ENCODE assay signal across 18 cellular contexts in the genomic region with DNA sequence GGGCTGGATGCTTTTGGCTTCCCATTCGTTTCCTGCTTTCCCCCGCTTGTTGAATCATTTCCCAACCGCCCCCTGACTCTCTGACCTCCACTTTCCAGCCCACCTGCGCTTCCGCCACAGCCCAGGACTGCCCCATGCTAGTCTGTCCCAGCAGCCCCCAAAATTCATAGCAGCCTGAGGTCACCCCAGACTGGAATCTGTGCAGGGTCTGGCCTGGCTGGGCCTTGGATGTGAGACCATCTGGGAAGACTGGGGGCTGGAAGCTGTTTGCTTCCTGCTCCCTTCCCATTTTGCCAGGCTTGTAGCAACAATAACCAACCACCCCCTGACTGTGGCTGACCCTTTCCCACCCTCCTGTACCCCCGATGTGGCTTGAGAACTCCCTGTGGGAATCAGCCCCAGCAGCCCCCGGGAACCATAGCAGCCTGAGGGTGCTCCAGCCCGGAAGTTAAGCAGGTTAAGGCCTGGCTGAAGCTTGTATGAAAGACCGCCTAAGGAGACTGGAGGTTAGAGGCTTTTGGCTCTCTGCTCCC.
DNase-seq lines count a peak whose midpoint lies in the region; ATAC-seq and TF ChIP-seq lines count a peak whose summit lies in the region.
"Had no signal": no experiment of that assay in that cellular context is flagged by ENCODE, and none has a peak within 500 bp of the region (broad histone marks: within the 10 kb centered on the region; RNA-seq: fewer than 3 reads in every experiment).

No MANE protein-coding gene starts in this region.

- in situ Hi-C loops in GM13977 (cut with MboI; ENCODE audit: low pct_unique_long_range_greater_than_20kb, low sequenced_read_pairs, unreplicated experiment) = no loop called here

- H3K36me3 Mint-ChIP-seq in osteocyte (ENCODE audit: unreplicated experiment) = no peaks in the 10 kb centered on the region
- H3K36me3 Mint-ChIP-seq in activated CD4-positive, alpha-beta T cell treated with anti-CD3 and anti-CD28 coated beads, Interleukin-2, amount 10 ng/mL, durations not matched to agents 7 days and 5 days (ENCODE audit: low read depth) = no peaks in the 10 kb centered on the region
- H3K36me3 Mint-ChIP-seq: CD4-positive, CD25-positive, alpha-beta regulatory T cell; CD8-positive, alpha-beta memory T cell had no signal

- H3K4me1 ChIP-seq in lung (ENCODE audit: control insufficient read depth in 2 of 2, insufficient read depth in 2 of 2, low read length in 2 of 2) = no peaks in the 10 kb centered on the region
- H3K4me1 ChIP-seq: BLaER1 treated with 17β-estradiol and CSF1 and Interleukin-3, amounts not matched to agents 10 nM and 100 nM had no signal

- no peaks in the 10 kb centered on the region for H3K27me3 Mint-ChIP-seq in osteocyte (ENCODE audit: unreplicated experiment)
- no peaks in the 10 kb centered on the region for H3K27me3 Mint-ChIP-seq in activated CD4-positive, alpha-beta T cell treated with anti-CD3 and anti-CD28 coated beads, Interleukin-2, amount 10 ng/mL, durations not matched to agents 7 days and 5 days
- H3K27me3 Mint-ChIP-seq: B cell; CD4-positive, CD25-positive, alpha-beta regulatory T cell; CD8-positive, alpha-beta memory T cell had no signal

- CTCF ChIA-PET in activated CD4-positive, alpha-beta T cell treated with anti-CD3 and anti-CD28 coated beads, Interleukin-2, amount 10 ng/mL, durations not matched to agents 7 days and 5 days (lab: Charles Lee) = no interaction called here

- H3K4me1 Mint-ChIP-seq in osteocyte (ENCODE audit: unreplicated experiment) = no peaks in the 10 kb centered on the region
- no peaks in the 10 kb centered on the region for H3K4me1 Mint-ChIP-seq in activated CD4-positive, alpha-beta T cell treated with anti-CD3 and anti-CD28 coated beads, Interleukin-2, amount 10 ng/mL, durations not matched to agents 7 days and 5 days
- H3K4me1 Mint-ChIP-seq: B cell; CD4-positive, CD25-positive, alpha-beta regulatory T cell; H9 had no signal

- no peak overlapping the region for H3K4me3 ChIP-seq in lung
- H3K4me3 ChIP-seq: BLaER1 treated with 17β-estradiol and CSF1 and Interleukin-3, amounts not matched to agents 10 nM and 100 nM had no signal

- peaks cover 0 to 56% of the 10 kb centered on the region in 2 donors for H3K9me3 ChIP-seq in lung (ENCODE audit: control insufficient read depth in 2 of 2, insufficient read depth in 1 of 2, low read length in 1 of 2)

- H3K4me3 Mint-ChIP-seq in osteocyte (ENCODE audit: unreplicated experiment) = no peak overlapping the region
- H3K4me3 Mint-ChIP-seq in activated CD4-positive, alpha-beta T cell treated with anti-CD3 and anti-CD28 coated beads, Interleukin-2, amount 10 ng/mL, durations not matched to agents 7 days and 5 days = no peak overlapping the region
- H3K4me3 Mint-ChIP-seq: B cell; CD4-positive, CD25-positive, alpha-beta regulatory T cell; CD8-positive, alpha-beta memory T cell; H9 had no signal

- ATAC-seq in lung (ENCODE audit: insufficient read depth, low FRiP score) (no peak), HG02840 (IDR thresholded peaks at IDR 0.05; ENCODE audit: low FRiP score, unreplicated experiment) (no peak)

- no peaks in the 10 kb centered on the region for H3K27me3 ChIP-seq in lung (ENCODE audit: control insufficient read depth, insufficient read depth)
- H3K27me3 ChIP-seq: BLaER1 treated with 17β-estradiol and CSF1 and Interleukin-3, amounts not matched to agents 10 nM and 100 nM had no signal

- WGBS in lung, 2 donors = 87 to 91% methylated on average over 9 of the region's 9 CpGs

- no peak for TF ChIP-seq CTCF in GM13977 (IDR thresholded peaks at IDR 0.05; ENCODE audit: extremely low read depth, insufficient read depth, missing control alignments)
- TF ChIP-seq CTCF in lung (IDR thresholded peaks at IDR 0.05; ENCODE audit: control extremely low read depth, extremely low read depth) = no peak
- no peak for TF ChIP-seq CTCF in osteocyte (IDR thresholded peaks at IDR 0.05)
- no peak for TF ChIP-seq CTCF in GM20000 (IDR thresholded peaks at IDR 0.05; ENCODE audit: extremely low read depth, missing control alignments)

- H3K27ac ChIP-seq in lung (ENCODE audit: low read depth in 1 of 2, low read length in 1 of 2) = no peak overlapping the region
- H3K27ac ChIP-seq: BLaER1 treated with 17β-estradiol and CSF1 and Interleukin-3, amounts not matched to agents 10 nM and 100 nM had no signal

- no peak overlapping the region for H3K27ac Mint-ChIP-seq in osteocyte (ENCODE audit: unreplicated experiment)
- H3K27ac Mint-ChIP-seq in activated CD4-positive, alpha-beta T cell treated with anti-CD3 and anti-CD28 coated beads, Interleukin-2, amount 10 ng/mL, durations not matched to agents 7 days and 5 days = no peak overlapping the region
- H3K27ac Mint-ChIP-seq: B cell; CD4-positive, CD25-positive, alpha-beta regulatory T cell; CD8-positive, alpha-beta memory T cell; H9 had no signal

- peaks cover 16% of the 10 kb centered on the region for H3K9me3 Mint-ChIP-seq in osteocyte (ENCODE audit: unreplicated experiment)
- peaks cover 5% of the 10 kb centered on the region for H3K9me3 Mint-ChIP-seq in activated CD4-positive, alpha-beta T cell treated with anti-CD3 and anti-CD28 coated beads, Interleukin-2, amount 10 ng/mL, durations not matched to agents 7 days and 5 days

- no peaks in the 10 kb centered on the region for H3K36me3 ChIP-seq in lung (ENCODE audit: control insufficient read depth in 2 of 2, insufficient read depth in 2 of 2, low read length in 2 of 2)
- H3K36me3 ChIP-seq: BLaER1 treated with 17β-estradiol and CSF1 and Interleukin-3, amounts not matched to agents 10 nM and 100 nM had no signal

- peak; percentile 5 for DNase-seq in GM03348 (ENCODE audit: low spot score)
- peak; percentile 7 for DNase-seq in GM13977 (ENCODE audit: low spot score)
- DNase-seq in lung (ENCODE audit: low spot score) = peak; percentile 24
- DNase-seq in osteocyte (ENCODE audit: extremely low spot score, unreplicated experiment) = peak; percentile 76
- DNase-seq in activated CD4-positive, alpha-beta T cell treated with anti-CD3 and anti-CD28 coated beads, Interleukin-2, amount 10 ng/mL, durations not matched to agents 7 days and 5 days = no peak
- DNase-seq in GM20000 (ENCODE audit: low spot score) = no peak
- DNase-seq: CD4-positive, CD25-positive, alpha-beta regulatory T cell; CD8-positive, alpha-beta memory T cell; COR-L47; DMS 273 treated with DMSO at 0.1 percent for 48 hours; DMS53; DND-41; EL; GOT3; H9 had no signal

- POLR2A ChIA-PET in activated CD4-positive, alpha-beta T cell treated with anti-CD3 and anti-CD28 coated beads, Interleukin-2, amount 10 ng/mL, durations not matched to agents 7 days and 5 days (lab: Charles Lee) = no interaction called here

Comparison
In these comparisons a context has a peak if more than half of its experiments do, and no peak if none do; other contexts are left out.
1. DNase-seq: peak in GM03348 (single experiment), GM13977 (single experiment), lung (single experiment) and osteocyte (single experiment); none in activated CD4-positive, alpha-beta T cell treated with anti-CD3 and anti-CD28 coated beads, Interleukin-2, amount 10 ng/mL, durations not matched to agents 7 days and 5 days (single experiment) and GM20000 (single experiment).